Comparison of ENCODE assay signal across 14 cellular contexts in genomic region chr12:45205165-45205825, GRCh38. TPM values are rescaled to one million over a fixed set of nuclear protein-coding genes. Genes with fewer than 3 reads are reported as not detected.
DNase-seq lines count a peak whose midpoint lies in the region; ATAC-seq and TF ChIP-seq lines count a peak whose summit lies in the region.
"Had no signal": no experiment of that assay in that cellular context is flagged by ENCODE, and none has a peak within 500 bp of the region (broad histone marks: within the 10 kb centered on the region; RNA-seq: fewer than 3 reads in every experiment).

No MANE protein-coding gene starts in this region.

- no peak overlapping the region for H3K27ac Mint-ChIP-seq in osteocyte (ENCODE audit: unreplicated experiment)
- H3K27ac Mint-ChIP-seq: activated CD8-positive, alpha-beta memory T cell treated with anti-CD3 and anti-CD28 coated beads, Interleukin-2, amount 10 ng/mL, durations not matched to agents 7 days and 5 days; activated naive CD8-positive, alpha-beta T cell treated with anti-CD3 and anti-CD28 coated beads, Interleukin-2, amount 50 U/mL, for 24 hours had no signal

- ATAC-seq in GM18909 (IDR thresholded peaks at IDR 0.05; ENCODE audit: poor library complexity, unreplicated experiment) (peak; percentile 84), HG03457 (IDR thresholded peaks at IDR 0.05; ENCODE audit: unreplicated experiment) (peak; percentile 75), lower lobe of right lung (no peak)
- ATAC-seq: activated CD8-positive, alpha-beta memory T cell treated with anti-CD3 and anti-CD28 coated beads, Interleukin-2, amount 10 ng/mL, durations not matched to agents 7 days and 5 days; activated naive CD8-positive, alpha-beta T cell treated with anti-CD3 and anti-CD28 coated beads, Interleukin-2, amount 50 U/mL, for 24 hours; mucosa of descending colon; Panc1 had no signal

- peaks cover 2% of the 10 kb centered on the region for H3K4me1 Mint-ChIP-seq in osteocyte (ENCODE audit: unreplicated experiment)

- no peaks in the 10 kb centered on the region for H3K27me3 Mint-ChIP-seq in osteocyte (ENCODE audit: unreplicated experiment)
- H3K27me3 Mint-ChIP-seq: activated CD8-positive, alpha-beta memory T cell treated with anti-CD3 and anti-CD28 coated beads, Interleukin-2, amount 10 ng/mL, durations not matched to agents 7 days and 5 days; activated naive CD8-positive, alpha-beta T cell treated with anti-CD3 and anti-CD28 coated beads, Interleukin-2, amount 50 U/mL, for 24 hours had no signal

- H3K36me3 Mint-ChIP-seq in osteocyte (ENCODE audit: unreplicated experiment) = no peaks in the 10 kb centered on the region

- CTCF ChIA-PET in HEK293 (lab: Yijun Ruan, JAX) = no interaction called here

- H3K9me3 Mint-ChIP-seq in osteocyte (ENCODE audit: unreplicated experiment) = no peaks in the 10 kb centered on the region
- H3K9me3 Mint-ChIP-seq: activated naive CD8-positive, alpha-beta T cell treated with anti-CD3 and anti-CD28 coated beads, Interleukin-2, amount 50 U/mL, for 24 hours had no signal

- POLR2A ChIA-PET in HEK293 (lab: Yijun Ruan, JAX) = no interaction called here

- no peaks in the 10 kb centered on the region for H3K36me3 ChIP-seq in HEK293 (ENCODE audit: control insufficient read depth in 2 of 2, insufficient read depth in 1 of 2, low read length in 2 of 2)
- no peaks in the 10 kb centered on the region for H3K36me3 ChIP-seq in lower lobe of right lung
- H3K36me3 ChIP-seq: colonic mucosa had no signal

- no peak overlapping the region for H3K4me3 Mint-ChIP-seq in osteocyte (ENCODE audit: unreplicated experiment)
- H3K4me3 Mint-ChIP-seq: activated CD8-positive, alpha-beta memory T cell treated with anti-CD3 and anti-CD28 coated beads, Interleukin-2, amount 10 ng/mL, durations not matched to agents 7 days and 5 days; activated naive CD8-positive, alpha-beta T cell treated with anti-CD3 and anti-CD28 coated beads, Interleukin-2, amount 50 U/mL, for 24 hours had no signal

- no peak for DNase-seq in lower lobe of right lung
- DNase-seq in osteocyte (ENCODE audit: extremely low spot score, unreplicated experiment) = no peak
- DNase-seq in NCI-H128 (lab: John Stamatoyannopoulos, UW; ENCODE audit: unreplicated experiment) = no peak
- no peak for DNase-seq in Ammon's horn (ENCODE audit: low spot score)
- DNase-seq in NCI-H187 treated with DMSO at 0.1 percent for 48 hours (lab: John Stamatoyannopoulos, UW) = no peak
- DNase-seq: activated CD8-positive, alpha-beta memory T cell treated with anti-CD3 and anti-CD28 coated beads, Interleukin-2, amount 10 ng/mL, durations not matched to agents 7 days and 5 days; activated naive CD8-positive, alpha-beta T cell treated with anti-CD3 and anti-CD28 coated beads, Interleukin-2, amount 50 U/mL, for 24 hours; colonic mucosa; mucosa of descending colon; stimulated activated CD4-positive, alpha-beta T cell treated with anti-CD3 and anti-CD28 coated beads, Interleukin-4, amount 100 ng/mL, for 24 hours had no signal

- no peaks in the 10 kb centered on the region for H3K4me1 ChIP-seq in HEK293 (ENCODE audit: control insufficient read depth, insufficient read depth, low read length)
- peaks cover 21% of the 10 kb centered on the region for H3K4me1 ChIP-seq in lower lobe of right lung
- H3K4me1 ChIP-seq: colonic mucosa had no signal

- intact Hi-C loops in lower lobe of right lung (cut with DNase I) = no loop called here

- TF ChIP-seq CTCF in HEK293 (tag by site-specific recombination; IDR thresholded peaks at IDR 0.05) = no peak
- no peak for TF ChIP-seq CTCF in lower lobe of right lung (IDR thresholded peaks at IDR 0.05)
- no peak for TF ChIP-seq CTCF in osteocyte (IDR thresholded peaks at IDR 0.05)

- H3K27me3 ChIP-seq in lower lobe of right lung (ENCODE audit: low read depth) = no peaks in the 10 kb centered on the region
- H3K27me3 ChIP-seq: colonic mucosa had no signal

- H3K9me3 ChIP-seq in HEK293 (ENCODE audit: control insufficient read depth, insufficient read depth, low read depth, low read length) (no peaks in the 10 kb centered on the region), lower lobe of right lung (no peaks in the 10 kb centered on the region)
- H3K9me3 ChIP-seq: colonic mucosa, mucosa of descending colon had no signal

- no peak overlapping the region for H3K27ac ChIP-seq in HEK293 (ENCODE audit: extremely low read depth, low read depth, low read length)
- H3K27ac ChIP-seq in lower lobe of right lung = no peak overlapping the region
- H3K27ac ChIP-seq: colonic mucosa had no signal

- no peak overlapping the region for H3K4me3 ChIP-seq in HEK293 (ENCODE audit: low read depth, low read length)
- H3K4me3 ChIP-seq in lower lobe of right lung = peak overlapping the region; percentile 14
- H3K4me3 ChIP-seq: colonic mucosa, mucosa of descending colon had no signal

TF ChIP-seq in HEK293, 187 proteins besides CTCF, POLR2A, EP300 and RAD21:
- no peak for TF ChIP-seq ZNF837 (tag by site-specific recombination; IDR thresholded peaks at IDR 0.05)
- TF ChIP-seq ZBTB21 (tag by site-specific recombination; IDR thresholded peaks at IDR 0.05) = 0 out of 2 replicates have a peak, but pooled peaks have one; percentile 19
- TF ChIP-seq ZNF426 (tag by site-specific recombination; IDR thresholded peaks at IDR 0.05) = no peak
- no peak for TF ChIP-seq KLF7 (tag by site-specific recombination; IDR thresholded peaks at IDR 0.05; ENCODE audit: borderline replicate concordance)
- TF ChIP-seq ZNF629 (tag by site-specific recombination; IDR thresholded peaks at IDR 0.05) = 0 out of 2 replicates have a peak, but pooled peaks have one; percentile 25
- no peak for TF ChIP-seq ZBTB10 (tag by site-specific recombination; IDR thresholded peaks at IDR 0.05)
- TF ChIP-seq OSR2 (tag by site-specific recombination; IDR thresholded peaks at IDR 0.05) = no peak
- TF ChIP-seq ZNF768 (tag by site-specific recombination; IDR thresholded peaks at IDR 0.05) = no peak

RNA-seq across cellular contexts. Expression of gene ANO6, which starts 10.6 kb away (rescaled TPM):
- total RNA-seq in lower lobe of right lung (64.1 TPM), osteocyte (65.5 TPM in 2 replicates)

Comparison
In these comparisons a context has a peak if more than half of its experiments do, and no peak if none do; other contexts are left out.
1. ATAC-seq: peak in GM18909 (single experiment) and HG03457 (single experiment); none in lower lobe of right lung (0 of 2).